ENCODE assay signal across 2 cellular contexts in genomic region chr19:14168259-14168972, GRCh38.
TF ChIP-seq lines count a peak whose summit lies in the region.

No MANE protein-coding gene starts in this region.

TF ChIP-seq in SK-N-SH, 30 proteins besides CTCF, POLR2A, EP300 and RAD21 (continued from another document):
- TF ChIP-seq GATA2 (CRISPR knock-in tag; IDR thresholded peaks at IDR 0.05), result peak; percentile 87

TF ChIP-seq in SK-N-SH treated with all-trans-retinoic acid at 6 μM for 48 hours, 23 proteins besides CTCF, POLR2A, EP300 and RAD21 (continued from another document):
- TF ChIP-seq POU6F1 (CRISPR knock-in tag; IDR thresholded peaks at IDR 0.05; ENCODE audit: borderline replicate concordance, low read depth) (no peak), PPARA (CRISPR knock-in tag; IDR thresholded peaks at IDR 0.05; ENCODE audit: borderline replicate concordance) (no peak), ISL1 (CRISPR knock-in tag; IDR thresholded peaks at IDR 0.05) (no peak), CREB5 (CRISPR knock-in tag; IDR thresholded peaks at IDR 0.05; ENCODE audit: low read depth) (no peak), CSRNP3 (CRISPR knock-in tag; IDR thresholded peaks at IDR 0.05) (no peak), OSR1 (CRISPR knock-in tag; IDR thresholded peaks at IDR 0.05) (no peak), ZFP30 (CRISPR knock-in tag; IDR thresholded peaks at IDR 0.05) (no peak), PATZ1 (CRISPR knock-in tag; IDR thresholded peaks at IDR 0.05; ENCODE audit: borderline replicate concordance) (no peak), ESRRG (CRISPR knock-in tag; IDR thresholded peaks at IDR 0.05) (no peak), RARB (CRISPR knock-in tag; IDR thresholded peaks at IDR 0.05) (no peak)
